ENCODE assay signal across 8 cellular contexts in the genomic region with DNA sequence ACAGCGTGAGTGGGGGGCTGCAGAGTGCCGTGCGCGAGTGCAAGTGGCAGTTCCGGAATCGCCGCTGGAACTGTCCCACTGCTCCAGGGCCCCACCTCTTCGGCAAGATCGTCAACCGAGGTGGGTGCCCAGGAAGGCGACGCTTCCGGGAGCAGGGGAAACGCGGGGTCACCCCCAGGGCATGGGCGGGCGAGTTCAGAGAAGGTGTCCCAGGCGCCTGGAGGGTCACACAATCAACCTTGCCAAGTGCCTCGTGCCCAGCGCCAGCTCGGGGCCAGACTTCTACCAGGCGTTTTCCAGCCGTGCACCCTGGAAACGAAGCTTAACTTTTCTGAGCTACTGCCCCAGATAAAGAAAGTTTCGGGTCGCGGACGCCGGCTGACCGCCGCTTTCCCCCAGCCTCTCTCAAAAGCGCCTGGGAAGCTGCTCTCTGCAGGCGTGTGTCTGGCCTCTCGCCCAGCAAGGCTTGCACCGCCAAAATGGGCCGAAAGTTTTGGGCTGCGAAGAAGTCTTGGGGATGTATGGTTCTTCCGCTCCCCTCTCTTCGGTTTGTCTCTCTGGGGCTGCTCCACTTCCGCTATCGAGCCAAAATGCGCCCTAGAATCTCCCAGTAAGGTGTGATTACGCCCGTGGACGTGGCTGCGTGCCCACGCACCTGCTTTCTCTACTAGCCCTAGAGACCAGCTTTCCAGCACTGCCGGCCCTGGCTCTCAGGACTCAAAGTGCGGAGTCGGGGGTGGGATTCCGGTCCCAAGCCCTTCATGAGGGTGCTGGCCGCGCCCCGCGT. TPM values are rescaled to one million over a fixed set of nuclear protein-coding genes. Genes with fewer than 3 reads are reported as not detected.
A peak's percentile ranks its signal among the peaks of the same experiment; 100 is the strongest.
DNase-seq lines count a peak whose midpoint lies in the region; ATAC-seq and TF ChIP-seq lines count a peak whose summit lies in the region.

No MANE protein-coding gene starts in this region.

- DNase-seq in H9 (peak; percentile 58), AG20443 (ENCODE audit: low spot score) (no peak)
- DNase-seq in activated CD8-positive, alpha-beta memory T cell treated with anti-CD3 and anti-CD28 coated beads, Interleukin-2, amount 50 U/mL, for 48 hours: peak; percentile 71
- DNase-seq in stimulated activated CD8-positive, alpha-beta memory T cell treated with anti-CD3 and anti-CD28 coated beads, Interleukin-12 subunit alpha, Interleukin-12 subunit beta, amount 100 ng/mL, for 4 hours (ENCODE audit: low read depth): peak; percentile 34

- no peak for ATAC-seq in HG02852 (IDR thresholded peaks at IDR 0.05; ENCODE audit: unreplicated experiment)
- no peak for ATAC-seq in GM19328 (IDR thresholded peaks at IDR 0.05; ENCODE audit: unreplicated experiment)
- no peak for ATAC-seq in GM21737 (IDR thresholded peaks at IDR 0.05; ENCODE audit: unreplicated experiment)

- no peak overlapping the region for H2BK5ac ChIP-seq in H9 (ENCODE audit: insufficient read length, low read length)

- peak overlapping the region; percentile 1 for H3K4me3 ChIP-seq in iPS-11a (ENCODE audit: low read depth, low read length)

- peaks cover 99% of the 10 kb centered on the region for H3K27me3 Mint-ChIP-seq in H9 (ENCODE audit: low read depth)

- peak overlapping the region; percentile 30 for H3K4me2 ChIP-seq in H9 (ENCODE audit: insufficient read depth, insufficient read length, low read length)

- H3K23me2 ChIP-seq in H9 (ENCODE audit: insufficient read length, low read depth, low read length, poor library complexity, severe bottlenecking): peaks cover 15% of the 10 kb centered on the region

- H3K9ac ChIP-seq in H9 (ENCODE audit: extremely low read depth, insufficient read length, low read length): no peak overlapping the region

- H3K27ac Mint-ChIP-seq in H9: no peak overlapping the region

- no peak overlapping the region for H3K27ac ChIP-seq in H9 (ENCODE audit: insufficient read length, low read depth, low read length)

- H3K9me3 Mint-ChIP-seq in H9: peaks cover 3 to 9% of the 10 kb centered on the region in 2 experiments; a peak in 4 of 5 replicates

- H2AK5ac ChIP-seq in H9 (ENCODE audit: insufficient read length, low read length): no peak overlapping the region

- H4K20me1 ChIP-seq in H9 (ENCODE audit: control insufficient read depth, insufficient read depth, insufficient read length): no peaks in the 10 kb centered on the region

- no peak overlapping the region for H4K5ac ChIP-seq in H9 (ENCODE audit: insufficient read length, low read depth, low read length)

- no peak overlapping the region for H3K23ac ChIP-seq in H9 (ENCODE audit: insufficient read length, low read depth, low read length)

- no peaks in the 10 kb centered on the region; a peak in 1 of 7 replicates for H3K36me3 Mint-ChIP-seq in H9 (ENCODE audit: insufficient read depth in 1 of 3, low read depth in 3 of 3)

- no peak overlapping the region for H4K91ac ChIP-seq in H9 (ENCODE audit: insufficient read length, low read depth, low read length)

- no peaks in the 10 kb centered on the region for H3K79me1 ChIP-seq in H9 (ENCODE audit: insufficient read depth, low read depth, low read length, poor library complexity, severe bottlenecking)

- peaks cover 25 to 37% of the 10 kb centered on the region in 2 experiments for H3K4me1 Mint-ChIP-seq in H9

- H2AFZ ChIP-seq in H9 (ENCODE audit: low read length): no peak overlapping the region

- no peak overlapping the region for H3K14ac ChIP-seq in H9 (ENCODE audit: insufficient read depth, low read length)

- H2BK15ac ChIP-seq in H9 (ENCODE audit: low read depth, low read length): no peak overlapping the region

- H3K27me3 ChIP-seq in H9 (ENCODE audit: insufficient read depth, low read length): peaks cover 91% of the 10 kb centered on the region

- H3K56ac ChIP-seq in H9 (ENCODE audit: insufficient read length, low read depth, low read length): no peak overlapping the region

- H3K9me3 ChIP-seq in H9 (ENCODE audit: control insufficient read depth, low read depth, low read length): no peaks in the 10 kb centered on the region

- H3K4me3 Mint-ChIP-seq in H9: peak overlapping the region; percentile 49 to 75

- H3K4ac ChIP-seq in H9 (ENCODE audit: low read depth, low read length): no peak overlapping the region

- no peak for TF ChIP-seq CTCF in H9 (conservative IDR thresholded peaks at IDR 0.05)

- H3K79me2 ChIP-seq in H9 (ENCODE audit: insufficient read depth, low read length): no peaks in the 10 kb centered on the region

- no peaks in the 10 kb centered on the region; the same call in 1 of the 2 replicates for H3K4me1 ChIP-seq in H9 (ENCODE audit: insufficient read depth, low read length)

- no peak overlapping the region for H4K8ac ChIP-seq in H9 (replicated peaks; ENCODE audit: insufficient read length, low read depth, low read length)

- H2BK120ac ChIP-seq in H9 (ENCODE audit: low read depth, low read length, poor library complexity, severe bottlenecking): no peak overlapping the region

- H3K18ac ChIP-seq in H9 (ENCODE audit: insufficient read length, low read depth, low read length): no peak overlapping the region

- no peak overlapping the region for H2BK20ac ChIP-seq in H9 (ENCODE audit: low read depth, low read length, poor library complexity, severe bottlenecking)

- no CpG with 5 or more reads among the region's 55 CpGs for WGBS in H9 (ENCODE audit: extremely low coverage, insufficient read length, low lambda C conversion rate)

- no peak overlapping the region for H2BK12ac ChIP-seq in H9 (ENCODE audit: insufficient read length, low read depth, low read length)

- no peak overlapping the region for H3T11ph ChIP-seq in H9 (ENCODE audit: low read length)

RNA-seq across cellular contexts. Expression of a gene that starts 1.7 kb away (rescaled TPM):
- not detected in 2 replicates for total RNA-seq in H9 (2021)

RNA-seq across cellular contexts. Expression of a gene that starts 8.3 kb away (rescaled TPM):
- 0.37 and 0.53 TPM in 2 replicates for total RNA-seq in H9 (2021)

RNA-seq across cellular contexts. Expression of a gene that starts 19.4 kb away (rescaled TPM):
- total RNA-seq in H9 (2021): 0.35 and 0.39 TPM in 2 replicates

RNA-seq across cellular contexts. Expression of a gene that starts 22.5 kb away (rescaled TPM):
- total RNA-seq in H9 (2021): 254 and 263 TPM in 2 replicates

RNA-seq across cellular contexts. Expression of a gene that starts 38.8 kb away (rescaled TPM):
- 34.8 and 36.7 TPM in 2 replicates for total RNA-seq in H9 (2021)
